In the genomic region with DNA sequence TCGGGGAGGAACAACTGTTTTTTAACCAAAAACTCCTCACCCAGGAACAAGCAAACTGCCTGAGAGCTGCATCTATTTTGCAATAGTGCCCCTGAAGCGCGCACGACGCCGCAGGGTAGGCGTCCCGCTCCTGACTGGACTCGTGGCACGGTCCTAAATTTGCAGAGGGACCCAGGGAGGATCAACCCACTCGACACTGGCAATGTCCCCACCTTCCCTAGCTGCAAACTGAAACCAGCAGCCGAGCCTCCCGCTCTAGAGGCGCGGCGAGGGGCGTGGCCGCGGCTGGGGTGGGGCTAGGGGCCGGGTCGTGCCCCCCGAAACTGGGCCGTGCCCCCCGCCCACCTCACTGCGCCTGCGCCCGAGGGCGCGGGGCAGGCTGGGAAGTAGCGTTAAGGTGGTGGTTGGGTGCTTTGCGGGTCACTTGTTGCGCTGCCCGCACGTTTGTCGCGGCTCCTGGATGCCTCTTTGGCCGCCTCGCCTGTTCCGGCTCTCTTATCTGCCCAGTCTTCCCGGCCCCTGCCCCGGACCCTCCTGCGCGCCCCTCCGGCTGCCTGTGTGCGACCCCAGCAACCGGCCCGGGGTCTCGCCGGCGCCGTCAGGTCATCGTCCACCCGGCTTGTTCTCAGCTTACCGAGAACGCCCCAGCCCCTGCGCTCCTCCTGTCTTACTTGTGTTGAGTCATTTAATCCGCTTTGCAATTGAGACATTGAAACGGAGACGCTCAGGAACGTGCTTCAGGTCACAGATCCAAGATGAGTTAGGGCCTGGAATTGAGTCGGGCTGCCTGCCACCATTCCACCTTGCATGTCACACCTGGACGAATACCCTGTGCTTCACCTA, we compare ENCODE assay signal across 8 cellular contexts. TPM values are rescaled to one million over a fixed set of nuclear protein-coding genes. Genes with fewer than 3 reads are reported as not detected.
DNase-seq lines count a peak whose midpoint lies in the region; ATAC-seq and TF ChIP-seq lines count a peak whose summit lies in the region.

No MANE protein-coding gene starts in this region.

- DNase-seq in A673 (ENCODE audit: low spot score) = peak; percentile 90
- DNase-seq in NCI-H2171 treated with DMSO at 0.1 percent for 48 hours (lab: John Stamatoyannopoulos, UW) = peak; percentile 82
- peak; percentile 85 to 92 for DNase-seq in T47D (ENCODE audit: low read depth in 1 of 2, low spot score in 1 of 2)
- DNase-seq in iPS-NIHi11 (ENCODE audit: low spot score) = peak; percentile 98

- H3K27ac ChIP-seq in A673 (ENCODE audit: low read depth, low read length, poor library complexity, severe bottlenecking) (peak overlapping the region; percentile 74), VCaP (peak overlapping the region; percentile 92), skin epidermis (peak overlapping the region in 20 of 21 experiments; percentile 45 to 93 (median 84))

- in situ Hi-C loops in T47D (cut with HindIII; ENCODE audit: low pct_unique_long_range_greater_than_20kb, low sequenced_read_pairs) = no loop called here

- H3K36me3 ChIP-seq in A673 (ENCODE audit: insufficient read depth, low read length, poor library complexity, severe bottlenecking) = no peaks in the 10 kb centered on the region

- TF ChIP-seq CTCF in A673 (conservative IDR thresholded peaks at IDR 0.05; ENCODE audit: low read depth, low read length) (no peak), VCaP (conservative IDR thresholded peaks at IDR 0.05) (no peak)

- intact Hi-C loops in A673 (cut with micrococcal nuclease; ENCODE audit: unreplicated experiment) = no loop called here

- POLR2A ChIA-PET in A673 (lab: Charles Lee; ENCODE audit: low non-redundant PET) = no interaction called here

- peak; percentile 91 for ATAC-seq in HG03045 (IDR thresholded peaks at IDR 0.05; ENCODE audit: unreplicated experiment)

- peak; percentile 97 for TF ChIP-seq POLR2A in GM18526 (IDR thresholded peaks at IDR 0.05; ENCODE audit: extremely low read depth, insufficient read length)

- H3K4me3 ChIP-seq in A673 (ENCODE audit: low read depth, low read length, poor library complexity, severe bottlenecking) (peak overlapping the region; percentile 79), skin epidermis (peak overlapping the region; percentile 53 to 87 (median 58))

- no peaks in the 10 kb centered on the region for H3K4me1 ChIP-seq in A673 (ENCODE audit: insufficient read depth, low read length, poor library complexity, severe bottlenecking)

- BruUV-seq in A673 (replicated peaks; lab: Mats Ljungman, UMichigan) = TSS peak; percentile 97

- no peaks in the 10 kb centered on the region for H3K27me3 ChIP-seq in A673 (replicated peaks; ENCODE audit: insufficient read depth, low read depth, low read length, poor library complexity)

- no peaks in the 10 kb centered on the region for H3K9me3 ChIP-seq in A673 (ENCODE audit: low read depth, low read length, poor library complexity, severe bottlenecking)

- CTCF ChIA-PET in A673 (lab: Charles Lee) = interaction anchor here (0.6 to 0.8 kb wide), 3 partner anchors 357 to 563 kb away, joined by 3 to 7 read pairs (median 3); no protein-coding TSS in a partner anchor

RNA-seq across cellular contexts. Expression of gene LSM14A, which starts 37.9 kb away (rescaled TPM):
- 134 and 137 TPM in 2 replicates for total RNA-seq in A673 (2021)

Comparison
In these comparisons a context has a peak if more than half of its experiments do, and no peak if none do; other contexts are left out.
1. Peak in every context shown above with its lines: DNase-seq, ATAC-seq, H3K4me3 ChIP-seq and H3K27ac ChIP-seq.